Comparison of ENCODE assay signal across 10 cellular contexts in the genomic region with DNA sequence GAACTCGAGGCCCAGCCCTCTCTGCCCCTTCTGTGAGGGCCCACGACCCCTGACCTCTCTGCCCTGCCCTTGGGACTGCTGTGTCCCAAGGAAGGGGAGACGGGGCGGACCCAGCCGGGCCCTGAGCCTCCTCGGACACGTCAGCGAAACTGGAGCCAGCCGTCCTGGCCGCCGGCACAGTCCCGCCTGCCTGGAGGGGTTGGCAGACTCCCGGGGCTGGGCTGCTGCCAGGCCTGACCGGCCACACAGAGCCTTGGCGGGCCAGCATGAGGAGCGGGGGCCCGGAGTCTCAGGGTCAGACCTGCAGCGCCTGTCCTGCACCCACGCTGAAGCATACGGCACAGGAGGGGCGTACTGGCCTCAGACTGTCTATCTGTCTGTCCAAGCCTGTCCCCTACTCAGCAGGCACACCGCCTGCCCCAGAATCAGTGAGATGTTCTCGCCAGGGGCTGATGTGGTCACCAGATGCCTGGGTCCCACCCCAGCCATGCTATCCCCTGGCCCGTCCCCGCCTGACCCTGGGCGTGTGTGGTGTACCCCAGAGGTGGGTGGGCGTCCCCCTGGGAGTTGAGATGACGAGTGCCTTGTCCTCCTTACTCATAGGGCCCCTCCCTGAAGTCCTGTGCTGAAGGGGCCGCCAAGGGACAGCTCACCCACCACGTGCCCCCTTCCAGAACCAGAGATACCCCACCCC. TPM values are rescaled to one million over a fixed set of nuclear protein-coding genes. Genes with fewer than 3 reads are reported as not detected.
DNase-seq lines count a peak whose midpoint lies in the region; ATAC-seq and TF ChIP-seq lines count a peak whose summit lies in the region.
"Had no signal": no experiment of that assay in that cellular context is flagged by ENCODE, and none has a peak within 500 bp of the region (broad histone marks: within the 10 kb centered on the region; RNA-seq: fewer than 3 reads in every experiment).

No MANE protein-coding gene starts in this region.

- H3K4me1 ChIP-seq in ovary (ENCODE audit: insufficient read depth): peaks cover 40% of the 10 kb centered on the region

- TF ChIP-seq EP300 in ovary (IDR thresholded peaks at IDR 0.05): no peak

- H3K27me3 ChIP-seq in ovary: no peaks in the 10 kb centered on the region
- H3K27me3 ChIP-seq: cardiac muscle cell had no signal

- H3K36me3 ChIP-seq in ovary: no peaks in the 10 kb centered on the region
- H3K36me3 ChIP-seq: cardiac muscle cell had no signal

- 48 to 60% (median 55%) methylated on average over 23 to 30 of the region's 30 CpGs for WGBS in adipose tissue, 3 donors
- 14 to 30% (median 17%) methylated on average over 15 to 30 of the region's 30 CpGs for WGBS in ovary, 3 donors

- intact Hi-C loops in Right ventricle myocardium superior (cut with DNase I): no loop called here
- intact Hi-C loops in ovary (cut with DNase I): no loop called here

- peak; percentile 87 for DNase-seq in AG20443 (ENCODE audit: low spot score)
- DNase-seq in Right ventricle myocardium superior: peak; percentile 95
- DNase-seq in ovary: peak; percentile 95 to 97 (median 96)
- no peak for DNase-seq in NCI-H128 (lab: John Stamatoyannopoulos, UW; ENCODE audit: unreplicated experiment)
- no peak for DNase-seq in DMS114 treated with DMSO at 0.1 percent for 48 hours (lab: John Stamatoyannopoulos, UW; ENCODE audit: unreplicated experiment)
- DNase-seq in activated CD4-positive, alpha-beta T cell treated with anti-CD3 and anti-CD28 coated beads for 4 hours: no peak
- no peak for DNase-seq in erythroblast (lab: John Stamatoyannopoulos, UW)
- DNase-seq: DMS79 treated with DMSO at 0.1 percent for 48 hours had no signal

- TF ChIP-seq POLR2A in ovary (IDR thresholded peaks at IDR 0.05): no peak
- TF ChIP-seq POLR2A in erythroblast (IDR thresholded peaks at IDR 0.05; ENCODE audit: low read length): no peak

- H3K27ac ChIP-seq in adipose tissue (ENCODE audit: low read depth, low read length) (peak overlapping the region; percentile 23), ovary (peak overlapping the region; percentile 87 to 91)

- peak; percentile 80 for ATAC-seq in Right ventricle myocardium superior (ENCODE audit: poor library complexity)

- H3K4me3 ChIP-seq in ovary: no peak overlapping the region
- H3K4me3 ChIP-seq: cardiac muscle cell had no signal

- H3K9me3 ChIP-seq in ovary: no peaks in the 10 kb centered on the region

- no peak for TF ChIP-seq CTCF in ovary (IDR thresholded peaks at IDR 0.05)

RNA-seq across cellular contexts. Expression of gene VASN, which starts 4.6 kb away (rescaled TPM):
- polyA plus RNA-seq in adipose tissue (10 to 100 TPM in 2 of 3 donors, 1 to 10 TPM in 1; 6.0 to 33.9 (median 13.3) TPM), ovary (10 to 100 TPM in 1 of 2 donors, 1 to 10 TPM in 1; 2.4 to 47.6 TPM)
- total RNA-seq in Right ventricle myocardium superior (5.7 TPM), ovary (10 to 100 TPM; 19.8 to 49.5 (median 43.5) TPM)

RNA-seq across cellular contexts. Expression of gene PAM16, which starts 25.2 kb away (rescaled TPM):
- 10 to 100 TPM; 57.2 to 86.6 (median 64.8) TPM for polyA plus RNA-seq in adipose tissue
- 74.0 TPM for total RNA-seq in Right ventricle myocardium superior
- total RNA-seq in ovary: 10 to 100 TPM; 24.0 to 47.2 (median 35.7) TPM
- 10 to 100 TPM; 18.5 to 42.2 TPM for polyA plus RNA-seq in ovary

RNA-seq across cellular contexts. Expression of gene CORO7, which starts 40.1 kb away (rescaled TPM):
- polyA plus RNA-seq in adipose tissue: 10 to 100 TPM; 10.1 to 23.6 (median 18.6) TPM
- 11.6 TPM for total RNA-seq in Right ventricle myocardium superior
- 10 to 100 TPM in 6 of 7 donors, 1 to 10 TPM in 1; 7.6 to 29.5 (median 19.5) TPM for total RNA-seq in ovary
- 1 to 10 TPM; 1.3 to 9.7 TPM for polyA plus RNA-seq in ovary

RNA-seq across cellular contexts. Expression of gene DNAJA3, which starts 49.4 kb away (rescaled TPM):
- polyA plus RNA-seq in adipose tissue: 10 to 100 TPM; 21.6 to 35.5 (median 27.0) TPM
- 76.8 TPM for total RNA-seq in Right ventricle myocardium superior
- total RNA-seq in ovary: 10 to 100 TPM; 32.5 to 47.0 (median 39.0) TPM
- 10 to 100 TPM; 26.4 to 35.0 TPM for polyA plus RNA-seq in ovary

Comparison
In these comparisons a context has a peak if more than half of its experiments do, and no peak if none do; other contexts are left out.
1. DNase-seq: peak in AG20443 (single experiment), Right ventricle myocardium superior (single experiment) and ovary (5 of 5); none in NCI-H128 (single experiment), DMS114 treated with DMSO at 0.1 percent for 48 hours (single experiment), activated CD4-positive, alpha-beta T cell treated with anti-CD3 and anti-CD28 coated beads for 4 hours (0 of 2) and erythroblast (0 of 2).